In genomic region chr6:25991785-25992412, GRCh38 we compare ENCODE assay signal across 1 cellular context.
A peak's percentile ranks its signal among the peaks of the same experiment; 100 is the strongest.
TF ChIP-seq lines count a peak whose summit lies in the region.

No MANE protein-coding gene starts in this region.

TF ChIP-seq in SK-N-SH, 30 proteins besides CTCF, POLR2A, EP300 and RAD21 (continued from another document):
- TF ChIP-seq RCOR1 (IDR thresholded peaks at IDR 0.05; ENCODE audit: low read length) (0 out of 2 replicates have a peak, but pooled peaks have one; percentile 17), SIN3A (IDR thresholded peaks at IDR 0.05; ENCODE audit: borderline replicate concordance, low read depth, low read length) (no peak), TEAD4 (IDR thresholded peaks at IDR 0.05; ENCODE audit: borderline replicate concordance, insufficient read depth) (no peak), FOSL2 (IDR thresholded peaks at IDR 0.05; ENCODE audit: borderline replicate concordance, low read depth) (no peak), MEF2A (IDR thresholded peaks at IDR 0.05; ENCODE audit: borderline replicate concordance, low read depth) (no peak), TCF12 (IDR thresholded peaks at IDR 0.05) (no peak)
